7 cellular contexts compared by ENCODE assay signal in the genomic region with DNA sequence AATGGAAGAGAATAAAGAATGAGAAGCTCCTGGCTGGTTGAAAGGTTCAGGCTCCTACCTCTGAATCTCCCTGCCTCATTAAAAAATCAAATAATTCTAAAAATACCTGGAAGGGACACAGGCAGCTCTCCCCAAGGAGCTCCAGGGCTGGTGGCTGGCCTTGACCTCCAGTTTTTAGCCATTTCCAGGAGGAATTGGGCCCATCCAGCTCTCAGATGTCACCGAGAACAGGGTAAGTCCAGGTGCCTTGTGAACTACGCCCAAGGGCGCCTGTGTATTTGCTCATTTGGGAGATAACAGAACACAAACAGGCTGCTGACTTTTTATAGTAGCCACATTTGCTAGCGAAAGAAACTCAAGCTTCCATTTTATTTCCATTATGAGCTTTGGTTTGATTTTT.
"Had no signal": no experiment of that assay in that cellular context is flagged by ENCODE, and none has a peak within 500 bp of the region (broad histone marks: within the 10 kb centered on the region; RNA-seq: fewer than 3 reads in every experiment).

No MANE protein-coding gene starts in this region.

- DNase-seq: IMR-90, KBM-7, KG1 had no signal

- H3K27ac Mint-ChIP-seq: IgD-negative memory B cell had no signal

- H3K4me3 ChIP-seq: K562 had no signal

- H3K36me3 Mint-ChIP-seq: IgD-negative memory B cell had no signal

- H3K27ac ChIP-seq: HL-60 had no signal

- ATAC-seq: HepG2, K562 had no signal

- H3K4me3 Mint-ChIP-seq: IgD-negative memory B cell had no signal
